11 cellular contexts compared by ENCODE assay signal in genomic region chr6:11772109-11772830, GRCh38. TPM values are rescaled to one million over a fixed set of nuclear protein-coding genes. Genes with fewer than 3 reads are reported as not detected.
DNase-seq lines count a peak whose midpoint lies in the region; ATAC-seq and TF ChIP-seq lines count a peak whose summit lies in the region.
"Had no signal": no experiment of that assay in that cellular context is flagged by ENCODE, and none has a peak within 500 bp of the region (broad histone marks: within the 10 kb centered on the region; RNA-seq: fewer than 3 reads in every experiment).

No MANE protein-coding gene starts in this region.

- H3K4me2 ChIP-seq in SK-N-SH: peak overlapping the region; percentile 56

- H3K36me3 Mint-ChIP-seq in activated T-cell treated with anti-CD3 and anti-CD28 coated beads, Interleukin-2, amount 50 U/mL, for 72 hours (ENCODE audit: insufficient read depth in 2 of 2): no peaks in the 10 kb centered on the region
- H3K36me3 Mint-ChIP-seq in progenitor cell of endocrine pancreas (ENCODE audit: insufficient read depth): no peaks in the 10 kb centered on the region
- H3K36me3 Mint-ChIP-seq: CD4-positive, CD25-positive, alpha-beta regulatory T cell had no signal

- peak overlapping the region; percentile 29 for H3K27ac Mint-ChIP-seq in activated T-cell treated with anti-CD3 and anti-CD28 coated beads, Interleukin-2, amount 50 U/mL, for 72 hours
- no peak overlapping the region for H3K27ac Mint-ChIP-seq in progenitor cell of endocrine pancreas
- H3K27ac Mint-ChIP-seq: CD4-positive, CD25-positive, alpha-beta regulatory T cell; effector memory CD8-positive, alpha-beta T cell had no signal

- no peaks in the 10 kb centered on the region for H3K9me2 ChIP-seq in SK-N-SH

- POLR2A ChIA-PET in SK-N-SH (lab: Yijun Ruan, JAX): no interaction called here

- WGBS in SK-N-SH (ENCODE audit: low lambda C conversion rate): 59% methylated on average over 10 of the region's 10 CpGs

- H3K27me3 Mint-ChIP-seq in activated T-cell treated with anti-CD3 and anti-CD28 coated beads, Interleukin-2, amount 50 U/mL, for 72 hours (ENCODE audit: low read depth): peaks cover 17% of the 10 kb centered on the region
- H3K27me3 Mint-ChIP-seq in progenitor cell of endocrine pancreas: peaks cover 17% of the 10 kb centered on the region

- no peak for DNase-seq in activated T-cell treated with anti-CD3 and anti-CD28 coated beads, Interleukin-2, amount 50 U/mL, for 72 hours
- no peak for DNase-seq in activated T-cell treated with anti-CD3 and anti-CD28 coated beads, Interleukin-2, amount 50 U/mL, for 48 hours
- DNase-seq in SK-N-SH: no peak
- peak; percentile 95 for DNase-seq in fibroblast of villous mesenchyme (ENCODE audit: low read depth)
- no peak for DNase-seq in GM13976 (ENCODE audit: low spot score)
- DNase-seq in progenitor cell of endocrine pancreas (ENCODE audit: low spot score, unreplicated experiment): no peak
- DNase-seq in cerebellum (ENCODE audit: low spot score): no peak
- DNase-seq: CD4-positive, CD25-positive, alpha-beta regulatory T cell; effector memory CD8-positive, alpha-beta T cell; NCI-H146 had no signal

- CTCF ChIA-PET in SK-N-SH (lab: Yijun Ruan, JAX): no interaction called here

- no peak for TF ChIP-seq RAD21 in SK-N-SH (IDR thresholded peaks at IDR 0.05; ENCODE audit: low read length)

- H3K9me3 Mint-ChIP-seq in activated T-cell treated with anti-CD3 and anti-CD28 coated beads, Interleukin-2, amount 50 U/mL, for 72 hours: no peaks in the 10 kb centered on the region
- H3K9me3 Mint-ChIP-seq in progenitor cell of endocrine pancreas (ENCODE audit: low read depth): no peaks in the 10 kb centered on the region
- H3K9me3 Mint-ChIP-seq: CD4-positive, CD25-positive, alpha-beta regulatory T cell; effector memory CD8-positive, alpha-beta T cell had no signal

- TF ChIP-seq CTCF in SK-N-SH (IDR thresholded peaks at IDR 0.05) (no peak), fibroblast of villous mesenchyme (IDR thresholded peaks at IDR 0.05; ENCODE audit: insufficient read depth, low read depth, low read length) (no peak), GM13976 (IDR thresholded peaks at IDR 0.05; ENCODE audit: borderline replicate concordance, control extremely low read depth, extremely low read depth, insufficient read depth, missing control alignments) (no peak), progenitor cell of endocrine pancreas (IDR thresholded peaks at IDR 0.05; ENCODE audit: unreplicated experiment) (no peak)

- no peaks in the 10 kb centered on the region for H3K79me2 ChIP-seq in SK-N-SH (ENCODE audit: insufficient read depth)

- H3K4me3 Mint-ChIP-seq in activated T-cell treated with anti-CD3 and anti-CD28 coated beads, Interleukin-2, amount 50 U/mL, for 72 hours: no peak overlapping the region
- no peak overlapping the region for H3K4me3 Mint-ChIP-seq in progenitor cell of endocrine pancreas (ENCODE audit: low read depth)
- H3K4me3 Mint-ChIP-seq: CD4-positive, CD25-positive, alpha-beta regulatory T cell; effector memory CD8-positive, alpha-beta T cell had no signal

- TF ChIP-seq EP300 in SK-N-SH (IDR thresholded peaks at IDR 0.05; ENCODE audit: borderline replicate concordance in 1 of 2, low read depth in 1 of 2, low read length in 1 of 2): peak in 1 of 2 experiments; percentile 82; a peak in 2 of 4 replicates

- peak; percentile 46 to 68 for ATAC-seq in activated T-cell treated with anti-CD3 and anti-CD28 coated beads, Interleukin-2, amount 50 U/mL, for 72 hours (replicated peaks in 1 of 2)
- ATAC-seq: effector memory CD8-positive, alpha-beta T cell had no signal

- H2AFZ ChIP-seq in SK-N-SH (ENCODE audit: low read depth): no peak overlapping the region

- no peaks in the 10 kb centered on the region for H3K27me3 ChIP-seq in SK-N-SH (ENCODE audit: insufficient read depth)
- H3K27me3 ChIP-seq in subcutaneous abdominal adipose tissue (ENCODE audit: control insufficient read depth in 5 of 5, insufficient read depth in 4 of 5, low read length in 5 of 5): peaks cover 0 to 3% (median 0%) of the 10 kb centered on the region in 5 donors

- H3K4me1 Mint-ChIP-seq in activated T-cell treated with anti-CD3 and anti-CD28 coated beads, Interleukin-2, amount 50 U/mL, for 72 hours (ENCODE audit: low read depth): peaks cover 26% of the 10 kb centered on the region
- peaks cover 13% of the 10 kb centered on the region for H3K4me1 Mint-ChIP-seq in progenitor cell of endocrine pancreas (ENCODE audit: low read depth)

- H3K9ac ChIP-seq in SK-N-SH: peak overlapping the region; percentile 61; the same call in 1 of the 2 replicates
- no peak overlapping the region for H3K9ac ChIP-seq in subcutaneous abdominal adipose tissue (ENCODE audit: low read length in 5 of 5)

- H3K36me3 ChIP-seq in SK-N-SH (replicated peaks in 1 of 2; ENCODE audit: control insufficient read depth in 1 of 2, insufficient read depth in 2 of 2, low read length in 1 of 2) (no peaks in the 10 kb centered on the region), subcutaneous abdominal adipose tissue (ENCODE audit: control insufficient read depth in 5 of 5, insufficient read depth in 5 of 5, low read length in 5 of 5) (no peaks in the 10 kb centered on the region)

- H3K4me1 ChIP-seq in SK-N-SH (ENCODE audit: control insufficient read depth in 1 of 2, insufficient read depth in 2 of 2, low read depth in 1 of 2, low read length in 1 of 2) (peaks cover 5 to 41% of the 10 kb centered on the region in 2 experiments), subcutaneous abdominal adipose tissue (ENCODE audit: control insufficient read depth in 5 of 5, insufficient read depth in 5 of 5, low read length in 5 of 5) (peaks cover 11 to 21% (median 15%) of the 10 kb centered on the region in 5 donors)

- in situ Hi-C loops in GM13976 (cut with MboI; ENCODE audit: low sequenced_read_pairs, unreplicated experiment): no loop called here

- H3K9me3 ChIP-seq in SK-N-SH (no peaks in the 10 kb centered on the region), subcutaneous abdominal adipose tissue (ENCODE audit: control insufficient read depth in 5 of 5, low read length in 5 of 5) (no peaks in the 10 kb centered on the region)

- peaks cover 36% of the 10 kb centered on the region for H3F3A ChIP-seq in SK-N-SH (replicated peaks; ENCODE audit: insufficient read depth)

- H3K27ac ChIP-seq in SK-N-SH (ENCODE audit: low read depth in 2 of 2, low read length in 1 of 2): peak overlapping the region; percentile 76 to 97; a peak in 3 of 4 replicates
- H3K27ac ChIP-seq in subcutaneous abdominal adipose tissue (ENCODE audit: low read depth, low read length): peak overlapping the region; percentile 85

- H4K20me1 ChIP-seq in SK-N-SH (ENCODE audit: insufficient read depth): no peaks in the 10 kb centered on the region

- no peak overlapping the region for H3K4me3 ChIP-seq in SK-N-SH (ENCODE audit: low read depth in 2 of 2, low read length in 1 of 2)
- H3K4me3 ChIP-seq in fibroblast of villous mesenchyme (ENCODE audit: low read depth, low read length): no peak overlapping the region
- H3K4me3 ChIP-seq in subcutaneous abdominal adipose tissue (ENCODE audit: low read depth in 1 of 5, low read length in 5 of 5): no peak overlapping the region

TF ChIP-seq in SK-N-SH, 30 proteins besides CTCF, POLR2A, EP300 and RAD21 (continues in another document):
- TF ChIP-seq FOSL2 (IDR thresholded peaks at IDR 0.05; ENCODE audit: borderline replicate concordance, low read depth) (peak; percentile 94), NFIC (IDR thresholded peaks at IDR 0.05; ENCODE audit: borderline replicate concordance) (peak; percentile 48; the same call in 1 of the 2 replicates), MAX (IDR thresholded peaks at IDR 0.05; ENCODE audit: low read depth) (peak; percentile 48; the same call in 1 of the 2 replicates), REST (IDR thresholded peaks at IDR 0.05; ENCODE audit: low read depth, low read length) (no peak), TEAD4 (IDR thresholded peaks at IDR 0.05; ENCODE audit: borderline replicate concordance, insufficient read depth) (peak; percentile 72; the same call in 1 of the 2 replicates)

RNA-seq across cellular contexts. Expression of gene ADTRP, which starts 6.3 kb away (rescaled TPM):
- 10 to 100 TPM; 62.4 to 71.6 TPM for total RNA-seq in activated T-cell treated with anti-CD3 and anti-CD28 coated beads, Interleukin-2, amount 50 U/mL, for 72 hours
- 0.84 and 1.2 TPM in 2 replicates for polyA plus RNA-seq in SK-N-SH (2012; rRNA removed)
- polyA plus RNA-seq in SK-N-SH (2012; cell fraction: cytosol; rRNA removed): 0.35 and 0.53 TPM in 2 replicates
- polyA plus RNA-seq in SK-N-SH (2012; cell fraction: nucleus; rRNA removed): 0.72 and 1.6 TPM in 2 replicates
- total RNA-seq in fibroblast of villous mesenchyme (1.3 TPM in 2 replicates), progenitor cell of endocrine pancreas (not detected in 2 replicates), cerebellum (not detected)

Comparison
In these comparisons a context has a peak if more than half of its experiments do, and no peak if none do; other contexts are left out.
1. RNA of gene ADTRP, which starts 6.3 kb away (total RNA-seq): 62.4 to 71.6 TPM in activated T-cell treated with anti-CD3 and anti-CD28 coated beads, Interleukin-2, amount 50 U/mL, for 72 hours; 1.3 TPM in fibroblast of villous mesenchyme, not detected in cerebellum (single experiment) and not detected in progenitor cell of endocrine pancreas; every median in the first group is over 10 times any median in the second.